8 cellular contexts compared by ENCODE assay signal in the genomic region with DNA sequence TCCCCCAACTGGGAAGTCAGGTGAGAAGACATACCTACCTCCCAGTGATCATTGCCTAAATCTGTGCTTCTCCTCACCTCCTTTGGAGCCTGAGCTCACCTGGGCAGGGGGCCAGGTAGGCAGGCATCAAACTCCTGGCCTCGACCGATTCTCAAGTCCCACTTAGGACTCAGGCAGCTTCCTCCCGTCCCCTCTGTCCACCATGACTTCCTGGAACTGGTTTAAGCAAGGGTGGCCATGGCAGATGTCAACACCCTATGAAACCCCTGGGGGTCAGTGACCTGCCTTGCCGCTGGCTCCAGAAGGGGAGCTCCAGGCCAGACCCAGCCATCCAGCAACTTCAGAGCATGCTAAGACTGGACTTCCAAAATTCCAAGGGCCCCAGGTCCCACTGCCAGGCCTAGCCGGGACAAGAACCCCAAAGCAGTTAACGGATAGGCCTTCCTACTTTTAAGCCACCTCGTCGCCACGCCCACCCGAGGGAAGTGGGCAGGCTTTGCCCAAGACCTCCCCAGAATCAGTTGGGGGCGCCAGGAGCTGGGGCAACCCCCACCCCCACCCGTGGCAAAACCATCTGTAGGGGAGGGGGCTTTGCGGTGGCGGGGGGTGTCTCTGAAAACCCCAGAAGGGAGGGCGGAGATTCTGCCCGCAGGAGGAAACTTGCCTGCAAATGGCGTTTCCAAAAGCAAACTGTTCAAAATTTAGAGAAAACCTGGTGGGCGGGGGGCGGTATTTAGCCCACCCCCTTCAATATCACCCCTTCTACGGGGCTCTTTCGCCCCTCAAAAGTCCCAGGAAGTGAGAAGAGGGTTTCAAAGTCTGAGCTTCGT. TPM values are rescaled to one million over a fixed set of nuclear protein-coding genes. Genes with fewer than 3 reads are reported as not detected.
DNase-seq lines count a peak whose midpoint lies in the region; ATAC-seq and TF ChIP-seq lines count a peak whose summit lies in the region.

No MANE protein-coding gene starts in this region.

- ATAC-seq in heart right ventricle: peak in 7 of 8 donors; percentile 2 to 61 (median 39)

- peaks cover 0 to 17% (median 0%) of the 10 kb centered on the region in 9 donors for H3K36me3 ChIP-seq in heart right ventricle

- TF ChIP-seq CTCF in GM12865 (IDR thresholded peaks at IDR 0.05; ENCODE audit: insufficient read depth, low read depth, low read length, missing control alignments): no peak
- no peak for TF ChIP-seq CTCF in heart right ventricle (IDR thresholded peaks at IDR 0.05)

- H3K4me3 Mint-ChIP-seq in activated naive CD8-positive, alpha-beta T cell treated with anti-CD3 and anti-CD28 coated beads for 36 hours: peak overlapping the region; percentile 75

- H3K27me3 Mint-ChIP-seq in activated naive CD8-positive, alpha-beta T cell treated with anti-CD3 and anti-CD28 coated beads for 36 hours: no peaks in the 10 kb centered on the region

- intact Hi-C loops in heart right ventricle (cut with DNase I): loop anchor here in 2 of 10 donors (5.0 to 10.0 kb wide), 2 partner anchors 98 to 100 kb away; a partner anchor contains a TSS

- H3K4me3 ChIP-seq in GM12865 (ENCODE audit: low read depth, low read length): peak overlapping the region; percentile 100
- H3K4me3 ChIP-seq in heart right ventricle: peak overlapping the region; percentile 70 to 99 (median 84)

- DNase-seq in GM12865 (ENCODE audit: low read depth): peak; percentile 65
- peak; percentile 41 for DNase-seq in RPMI7951 (ENCODE audit: low read depth)
- peak; percentile 59 for DNase-seq in activated naive CD8-positive, alpha-beta T cell treated with anti-CD3 and anti-CD28 coated beads for 36 hours
- peak; percentile 42 to 63 for DNase-seq in heart right ventricle
- DNase-seq in renal cortical epithelial cell (ENCODE audit: low read depth): peak; percentile 12
- DNase-seq in COR-L47 (lab: John Stamatoyannopoulos, UW): no peak
- no peak for DNase-seq in DMS153 (lab: John Stamatoyannopoulos, UW)
- DNase-seq in inferior parietal cortex (ENCODE audit: extremely low spot score): no peak

- peak overlapping the region; percentile 51 for H3K27ac Mint-ChIP-seq in activated naive CD8-positive, alpha-beta T cell treated with anti-CD3 and anti-CD28 coated beads for 36 hours

- no peaks in the 10 kb centered on the region for H3K9me3 Mint-ChIP-seq in activated naive CD8-positive, alpha-beta T cell treated with anti-CD3 and anti-CD28 coated beads for 36 hours

- H3K9me3 ChIP-seq in heart right ventricle: no peaks in the 10 kb centered on the region

- no peaks in the 10 kb centered on the region for H3K36me3 Mint-ChIP-seq in activated naive CD8-positive, alpha-beta T cell treated with anti-CD3 and anti-CD28 coated beads for 36 hours

- H3K4me1 ChIP-seq in heart right ventricle: peaks cover 0 to 31% (median 8%) of the 10 kb centered on the region in 9 donors

- H3K27me3 ChIP-seq in heart right ventricle: no peaks in the 10 kb centered on the region

- 4 to 7% methylated on average over 22 of the region's 22 CpGs for WGBS in heart right ventricle, 2 donors

- peak overlapping the region in 9 of 10 donors; percentile 67 to 97 (median 87) for H3K27ac ChIP-seq in heart right ventricle

- H3K4me1 Mint-ChIP-seq in activated naive CD8-positive, alpha-beta T cell treated with anti-CD3 and anti-CD28 coated beads for 36 hours: peaks cover 12% of the 10 kb centered on the region

RNA-seq across cellular contexts. Expression of a gene that starts 0.7 kb away (rescaled TPM):
- total RNA-seq in RPMI7951 (2014; rRNA removed; shearing (Covaris generic)): 177 and 194 TPM in 2 replicates
- total RNA-seq in activated naive CD8-positive, alpha-beta T cell treated with anti-CD3 and anti-CD28 coated beads for 36 hours: 10 to 100 TPM; 14.6 to 14.7 TPM
- total RNA-seq in heart right ventricle (10 to 100 TPM; 16.3 to 52.9 (median 26.0) TPM), renal cortical epithelial cell (348 and 378 TPM in 2 replicates)
- polyA plus RNA-seq in heart right ventricle: 10 to 100 TPM in 1 of 2 donors, 1 to 10 TPM in 1; 7.2 to 47.0 TPM

RNA-seq across cellular contexts. Expression of a gene that starts 35.3 kb away (rescaled TPM):
- total RNA-seq in RPMI7951 (2014; rRNA removed; shearing (Covaris generic)): 2.4 and 2.5 TPM in 2 replicates
- total RNA-seq in activated naive CD8-positive, alpha-beta T cell treated with anti-CD3 and anti-CD28 coated beads for 36 hours: 10 to 100 TPM; 18.4 to 19.5 TPM
- 10 to 100 TPM in 1 of 10 donors, 1 to 10 TPM in 9; 4.5 to 11.1 (median 6.9) TPM for total RNA-seq in heart right ventricle
- 1 to 10 TPM; 6.3 to 6.4 TPM for polyA plus RNA-seq in heart right ventricle
- 9.0 and 9.6 TPM in 2 replicates for total RNA-seq in renal cortical epithelial cell

RNA-seq across cellular contexts. Expression of a gene that starts 35.9 kb away (rescaled TPM):
- total RNA-seq in RPMI7951 (2014; rRNA removed; shearing (Covaris generic)): not detected in 2 replicates
- total RNA-seq in activated naive CD8-positive, alpha-beta T cell treated with anti-CD3 and anti-CD28 coated beads for 36 hours: under 1 TPM in 1 of 2 experiments, not detected in 1; 0.12 TPM
- total RNA-seq in heart right ventricle (under 1 TPM in 1 of 10 donors, not detected in 9; 0.21 TPM), renal cortical epithelial cell (not detected in 2 replicates)
- polyA plus RNA-seq in heart right ventricle: under 1 TPM in 1 of 2 donors, not detected in 1; 0.01 TPM

RNA-seq across cellular contexts. Expression of a gene that starts 42.5 kb away (rescaled TPM):
- 37.6 and 37.7 TPM in 2 replicates for total RNA-seq in RPMI7951 (2014; rRNA removed; shearing (Covaris generic))
- 100 to 1,000 TPM; 244 to 245 TPM for total RNA-seq in activated naive CD8-positive, alpha-beta T cell treated with anti-CD3 and anti-CD28 coated beads for 36 hours
- total RNA-seq in heart right ventricle (1 to 10 TPM in 5 of 10 donors, under 1 TPM in 5; 0.35 to 6.2 (median 1.1) TPM), renal cortical epithelial cell (18.0 and 26.2 TPM in 2 replicates)
- under 1 TPM; 0.39 to 0.44 TPM for polyA plus RNA-seq in heart right ventricle

Comparison
In these comparisons a context has a peak if more than half of its experiments do, and no peak if none do; other contexts are left out.
1. DNase-seq: peak in GM12865 (single experiment), RPMI7951 (single experiment), activated naive CD8-positive, alpha-beta T cell treated with anti-CD3 and anti-CD28 coated beads for 36 hours (single experiment), heart right ventricle (2 of 2) and renal cortical epithelial cell (single experiment); none in COR-L47 (single experiment), DMS153 (single experiment) and inferior parietal cortex (single experiment).